Comparison of ENCODE assay signal across 22 cellular contexts in the genomic region with DNA sequence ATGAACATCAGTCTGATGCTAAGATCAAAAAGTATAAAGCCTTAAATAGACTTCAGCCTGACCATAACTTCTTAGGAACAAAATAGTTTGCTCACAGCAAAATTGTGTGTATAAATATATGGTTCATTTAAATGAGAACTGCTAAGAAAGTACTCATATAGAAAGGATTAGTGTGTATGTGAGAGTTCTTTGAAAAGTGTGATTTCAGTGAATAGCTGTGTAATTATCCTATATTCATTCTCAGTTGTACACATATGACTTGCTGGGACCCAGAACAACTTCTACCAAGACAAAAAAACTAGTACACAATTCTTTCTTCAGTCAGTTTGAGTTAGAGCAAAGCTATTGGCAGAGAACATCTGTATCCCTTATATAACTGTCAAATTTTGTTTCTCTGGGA. TPM values are rescaled to one million over a fixed set of nuclear protein-coding genes. Genes with fewer than 3 reads are reported as not detected.
DNase-seq lines count a peak whose midpoint lies in the region; ATAC-seq, FAIRE-seq and TF ChIP-seq lines count a peak whose summit lies in the region.
"Had no signal": no experiment of that assay in that cellular context is flagged by ENCODE, and none has a peak within 500 bp of the region (broad histone marks: within the 10 kb centered on the region; RNA-seq: fewer than 3 reads in every experiment).

No MANE protein-coding gene starts in this region.

- in situ Hi-C loops in HepG2 (cut with HindIII; ENCODE audit: extremely low pct_ligation_motif_present, low pct_unique_long_range_greater_than_20kb): no loop called here

- H3K27me3 Mint-ChIP-seq in activated T-helper 17 cell treated with anti-CD3 and anti-CD28 coated beads, Interleukin-2, amount 50 U/mL, for 72 hours: no peaks in the 10 kb centered on the region
- H3K27me3 Mint-ChIP-seq: CD4-positive, alpha-beta T cell had no signal

- H3K27ac Mint-ChIP-seq in activated T-helper 17 cell treated with anti-CD3 and anti-CD28 coated beads, Interleukin-2, amount 50 U/mL, for 72 hours: no peak overlapping the region
- no peak overlapping the region for H3K27ac Mint-ChIP-seq in stimulated activated effector memory CD8-positive, alpha-beta T cell treated with anti-CD3 and anti-CD28 coated beads, Interleukin-12 subunit alpha, Interleukin-12 subunit beta, amount 100 ng/mL, for 72 hours
- H3K27ac Mint-ChIP-seq: CD14-positive monocyte; CD4-positive, alpha-beta T cell had no signal

- H3K36me3 Mint-ChIP-seq in activated T-helper 17 cell treated with anti-CD3 and anti-CD28 coated beads, Interleukin-2, amount 50 U/mL, for 72 hours (ENCODE audit: low read depth): no peaks in the 10 kb centered on the region
- peaks cover 11% of the 10 kb centered on the region for H3K36me3 Mint-ChIP-seq in stimulated activated effector memory CD8-positive, alpha-beta T cell treated with anti-CD3 and anti-CD28 coated beads, Interleukin-12 subunit alpha, Interleukin-12 subunit beta, amount 100 ng/mL, for 72 hours
- H3K36me3 Mint-ChIP-seq: CD14-positive monocyte had no signal

- H3K27ac ChIP-seq in HepG2 (ENCODE audit: extremely low read length, insufficient read depth, low read length): peak overlapping the region; percentile 9
- H3K27ac ChIP-seq in right lobe of liver: no peak overlapping the region
- H3K27ac ChIP-seq: BLaER1 treated with 17β-estradiol and CSF1 and Interleukin-3, amounts not matched to agents 10 nM and 100 nM; GM23248 had no signal

- no peaks in the 10 kb centered on the region for H3K79me2 ChIP-seq in HepG2 (ENCODE audit: insufficient read depth, low read length)

- H3K4me2 ChIP-seq in HepG2 (ENCODE audit: low read depth, low read length): no peak overlapping the region
- H3K4me2 ChIP-seq: BLaER1 treated with 17β-estradiol and CSF1 and Interleukin-3, amounts not matched to agents 10 nM and 100 nM had no signal

- no peak for TF ChIP-seq CTCF in HepG2 (CRISPR knock-in tag; IDR thresholded peaks at IDR 0.05)
- TF ChIP-seq CTCF in right lobe of liver (IDR thresholded peaks at IDR 0.05): no peak

- H3K27me3 ChIP-seq in HepG2 (ENCODE audit: control insufficient read depth in 1 of 2, insufficient read depth in 2 of 2, low read length in 2 of 2) (no peaks in the 10 kb centered on the region), right lobe of liver (no peaks in the 10 kb centered on the region)
- H3K27me3 ChIP-seq: BE2C; BLaER1 treated with 17β-estradiol and CSF1 and Interleukin-3, amounts not matched to agents 10 nM and 100 nM had no signal

- H3K9me3 ChIP-seq in HepG2 (ENCODE audit: low read length) (no peaks in the 10 kb centered on the region), right lobe of liver (no peaks in the 10 kb centered on the region)
- H3K9me3 ChIP-seq: BE2C had no signal

- no peak overlapping the region for H2AFZ ChIP-seq in HepG2 (ENCODE audit: low read length)
- H2AFZ ChIP-seq: GM23248 had no signal

- H3K4me3 Mint-ChIP-seq in activated T-helper 17 cell treated with anti-CD3 and anti-CD28 coated beads, Interleukin-2, amount 50 U/mL, for 72 hours: no peak overlapping the region
- no peak overlapping the region for H3K4me3 Mint-ChIP-seq in stimulated activated effector memory CD8-positive, alpha-beta T cell treated with anti-CD3 and anti-CD28 coated beads, Interleukin-12 subunit alpha, Interleukin-12 subunit beta, amount 100 ng/mL, for 72 hours
- H3K4me3 Mint-ChIP-seq: CD14-positive monocyte; CD4-positive, alpha-beta T cell had no signal

- intact Hi-C loops in HepG2 (cut with micrococcal nuclease; ENCODE audit: unreplicated experiment): no loop called here
- intact Hi-C loops in right lobe of liver (cut with DNase I): no loop called here

- H3K4me1 Mint-ChIP-seq in activated T-helper 17 cell treated with anti-CD3 and anti-CD28 coated beads, Interleukin-2, amount 50 U/mL, for 72 hours: no peaks in the 10 kb centered on the region
- H3K4me1 Mint-ChIP-seq in stimulated activated effector memory CD8-positive, alpha-beta T cell treated with anti-CD3 and anti-CD28 coated beads, Interleukin-12 subunit alpha, Interleukin-12 subunit beta, amount 100 ng/mL, for 72 hours: no peaks in the 10 kb centered on the region
- H3K4me1 Mint-ChIP-seq: CD14-positive monocyte had no signal

- no peak for TF ChIP-seq EP300 in HepG2 (IDR thresholded peaks at IDR 0.05; ENCODE audit: low read depth in 2 of 2, low read length in 2 of 2)
- TF ChIP-seq EP300 in HepG2 (CRISPR knock-in tag; IDR thresholded peaks at IDR 0.05; ENCODE audit: borderline replicate concordance): no peak

- H3K36me3 ChIP-seq in HepG2 (replicated peaks in 1 of 2; ENCODE audit: control insufficient read depth in 1 of 2, insufficient read depth in 2 of 2, low read length in 2 of 2) (peaks cover 0 to 5% of the 10 kb centered on the region in 2 experiments; a peak in 1 of 5 replicates), right lobe of liver (peaks cover 0 to 7% (median 0%) of the 10 kb centered on the region in 4 donors)
- H3K36me3 ChIP-seq: BE2C had no signal

- no peak for ATAC-seq in HepG2
- no peak for ATAC-seq in right lobe of liver
- ATAC-seq in activated T-helper 17 cell treated with anti-CD3 and anti-CD28 coated beads, Interleukin-2, amount 50 U/mL, for 72 hours (replicated peaks): peak; percentile 42
- peak; percentile 51 for ATAC-seq in stimulated activated effector memory CD8-positive, alpha-beta T cell treated with anti-CD3 and anti-CD28 coated beads, Interleukin-12 subunit alpha, Interleukin-12 subunit beta, amount 100 ng/mL, for 72 hours
- no peak for ATAC-seq in HG02885 (IDR thresholded peaks at IDR 0.05; ENCODE audit: poor library complexity, unreplicated experiment)
- ATAC-seq: GM12878 had no signal

- no peaks in the 10 kb centered on the region for H3K9me3 Mint-ChIP-seq in activated T-helper 17 cell treated with anti-CD3 and anti-CD28 coated beads, Interleukin-2, amount 50 U/mL, for 72 hours
- H3K9me3 Mint-ChIP-seq in stimulated activated effector memory CD8-positive, alpha-beta T cell treated with anti-CD3 and anti-CD28 coated beads, Interleukin-12 subunit alpha, Interleukin-12 subunit beta, amount 100 ng/mL, for 72 hours: no peaks in the 10 kb centered on the region
- H3K9me3 Mint-ChIP-seq: CD14-positive monocyte; CD4-positive, alpha-beta T cell had no signal

- POLR2A ChIA-PET in HepG2 (lab: Yijun Ruan, JAX): interaction anchor here (1.3 kb wide), 1 partner anchor 21 kb away, joined by 3 read pairs; no protein-coding TSS in a partner anchor

- no peak for TF ChIP-seq POLR2A in HepG2 (IDR thresholded peaks at IDR 0.05; ENCODE audit: insufficient read depth in 1 of 2, low read depth in 2 of 2, low read length in 2 of 2)
- TF ChIP-seq POLR2A in right lobe of liver (IDR thresholded peaks at IDR 0.05): no peak

- H4K20me1 ChIP-seq in HepG2 (ENCODE audit: insufficient read depth, low read length): no peaks in the 10 kb centered on the region
- H4K20me1 ChIP-seq: BLaER1 treated with 17β-estradiol and CSF1 and Interleukin-3, amounts not matched to agents 10 nM and 100 nM had no signal

- no peak overlapping the region for H3K4me3 ChIP-seq in HepG2 (replicated peaks in 1 of 3; ENCODE audit: insufficient read depth in 1 of 3, low read depth in 2 of 3, low read length in 3 of 3)
- H3K4me3 ChIP-seq in right lobe of liver: no peak overlapping the region
- H3K4me3 ChIP-seq: BLaER1 treated with 17β-estradiol and CSF1 and Interleukin-3, amounts not matched to agents 10 nM and 100 nM; GM12878; GM23248 had no signal

- H3K4me1 ChIP-seq in HepG2 (ENCODE audit: insufficient read depth, low read length) (peaks cover 37% of the 10 kb centered on the region), right lobe of liver (no peaks in the 10 kb centered on the region)
- H3K4me1 ChIP-seq: BE2C; BLaER1 treated with 17β-estradiol and CSF1 and Interleukin-3, amounts not matched to agents 10 nM and 100 nM had no signal

- CTCF ChIA-PET in HepG2 (lab: Yijun Ruan, JAX; ENCODE audit: low intra/inter-chr PET ratio, low total read pairs): no interaction called here

- H3K9ac ChIP-seq in HepG2 (ENCODE audit: insufficient read depth, low read depth, low read length): no peak overlapping the region
- H3K9ac ChIP-seq: BLaER1 treated with 17β-estradiol and CSF1 and Interleukin-3, amounts not matched to agents 10 nM and 100 nM; GM23248 had no signal

- no peak for DNase-seq in HepG2 (ENCODE audit: low spot score)
- no peak for DNase-seq in right lobe of liver
- DNase-seq in stimulated activated effector memory CD8-positive, alpha-beta T cell treated with anti-CD3 and anti-CD28 coated beads, Interleukin-12 subunit alpha, Interleukin-12 subunit beta, amount 100 ng/mL, for 72 hours (ENCODE audit: low spot score in 2 of 2): no peak
- DNase-seq in AG08396 (ENCODE audit: low spot score): no peak
- DNase-seq: AML-193; BE2C; Calu3; CD4-positive, alpha-beta T cell; COR-L47; DMS53; DND-41; GM23248; H7; HCEC 1CT had no signal

- TF ChIP-seq RAD21 in HepG2 (CRISPR knock-in tag; IDR thresholded peaks at IDR 0.05): no peak

- no TSS peak for BruUV-seq in HepG2 (replicated peaks; lab: Mats Ljungman, UMichigan)

- FAIRE-seq in HepG2 (lab: Jason Lieb, UNC): no peak
- FAIRE-seq: GM12878, GM19239, H1 had no signal

RNA-seq across cellular contexts. Expression of a gene that starts 7.2 kb away (rescaled TPM):
- 3.3 and 4.5 TPM in 2 replicates for total RNA-seq in HepG2 (2016; rRNA removed; fragmentation: Illumina TruSeq; extraction: Trizol)
- total RNA-seq in HepG2 (2016; cell fraction: cytosol; rRNA removed; fragmentation: Illumina TruSeq; extraction: Trizol; ENCODE audit: low read depth): 0.71 and 0.88 TPM in 2 replicates
- total RNA-seq in HepG2 (2016; cell fraction: insoluble cytoplasmic fraction; rRNA removed; fragmentation: Illumina TruSeq; extraction: Trizol): 3.7 and 4.8 TPM in 2 replicates
- total RNA-seq in HepG2 (2016; cell fraction: membrane; rRNA removed; fragmentation: Illumina TruSeq; extraction: Trizol): 1.5 and 2.2 TPM in 2 replicates
- 4.6 and 8.1 TPM in 2 replicates for total RNA-seq in HepG2 (2016; cell fraction: nucleus; rRNA removed; fragmentation: Illumina TruSeq; extraction: Trizol)
- 1.7 and 1.8 TPM in 2 replicates for polyA plus RNA-seq in HepG2 (2011; rRNA removed)
- polyA plus RNA-seq in HepG2 (2011; cell fraction: cytosol; rRNA removed): 1.4 and 2.0 TPM in 2 replicates
- 3.7 and 5.4 TPM in 2 replicates for polyA plus RNA-seq in HepG2 (2011; cell fraction: nucleus; rRNA removed)
- polyA plus RNA-seq in HepG2 (2012): 2.6 and 2.8 TPM in 2 replicates
- 0.44 and 0.62 TPM in 2 replicates for polyA plus RNA-seq in HepG2 (2016; cell fraction: cytosol; fragmentation: Illumina TruSeq; extraction: Trizol; ENCODE audit: low read depth)
- 3.4 and 4.2 TPM in 2 replicates for polyA plus RNA-seq in HepG2 (2016; cell fraction: insoluble cytoplasmic fraction; fragmentation: Illumina TruSeq; extraction: Trizol; ENCODE audit: low read depth)
- 1.0 and 1.2 TPM in 2 replicates for polyA plus RNA-seq in HepG2 (2016; cell fraction: membrane; fragmentation: Illumina TruSeq; extraction: Trizol; ENCODE audit: low read depth)
- 12.1 and 12.6 TPM in 2 replicates for polyA plus RNA-seq in HepG2 (2016; cell fraction: nucleus; fragmentation: Illumina TruSeq; extraction: Trizol; ENCODE audit: insufficient read depth, low read depth)
- polyA minus RNA-seq in HepG2 (2011; rRNA and poly(A)+ RNA removed; ENCODE audit: low replicate concordance): 1.4 TPM in 1 of 2 replicates, not detected in the other
- polyA minus RNA-seq in HepG2 (2011; cell fraction: cytosol; rRNA and poly(A)+ RNA removed): 1.4 and 2.7 TPM in 2 replicates
- polyA minus RNA-seq in HepG2 (2011; cell fraction: nucleus; rRNA and poly(A)+ RNA removed): 6.2 and 8.1 TPM in 2 replicates
- total RNA-seq in right lobe of liver: 1 to 10 TPM; 1.7 to 3.5 (median 2.3) TPM
- total RNA-seq in activated T-helper 17 cell treated with anti-CD3 and anti-CD28 coated beads, Interleukin-2, amount 50 U/mL, for 72 hours: 1 to 10 TPM; 1.8 to 4.0 TPM

RNA-seq across cellular contexts. Expression of a gene that starts 23.0 kb away (rescaled TPM):
- total RNA-seq in HepG2 (2016; rRNA removed; fragmentation: Illumina TruSeq; extraction: Trizol) (0.27 and 0.31 TPM in 2 replicates), right lobe of liver (1 to 10 TPM in 1 of 6 experiments, under 1 TPM in 5; 0.22 to 3.7 (median 0.30) TPM)
- total RNA-seq in HepG2 (2016; cell fraction: cytosol; rRNA removed; fragmentation: Illumina TruSeq; extraction: Trizol; ENCODE audit: low read depth): 0.91 and 0.97 TPM in 2 replicates
- total RNA-seq in HepG2 (2016; cell fraction: insoluble cytoplasmic fraction; rRNA removed; fragmentation: Illumina TruSeq; extraction: Trizol): 0.12 and 0.35 TPM in 2 replicates
- 0.46 and 0.55 TPM in 2 replicates for total RNA-seq in HepG2 (2016; cell fraction: membrane; rRNA removed; fragmentation: Illumina TruSeq; extraction: Trizol)
- 0.22 and 0.69 TPM in 2 replicates for total RNA-seq in HepG2 (2016; cell fraction: nucleus; rRNA removed; fragmentation: Illumina TruSeq; extraction: Trizol)
- 0.07 TPM in 1 of 2 replicates, not detected in the other for polyA plus RNA-seq in HepG2 (2011; rRNA removed)
- polyA plus RNA-seq in HepG2 (2011; cell fraction: cytosol; rRNA removed): 0.01 and 0.03 TPM in 2 replicates
- polyA plus RNA-seq in HepG2 (2011; cell fraction: nucleus; rRNA removed): 0.13 and 0.21 TPM in 2 replicates
- 0.09 and 0.16 TPM in 2 replicates for polyA plus RNA-seq in HepG2 (2012)
- 0.11 TPM in 1 of 2 replicates, not detected in the other for polyA plus RNA-seq in HepG2 (2016; cell fraction: cytosol; fragmentation: Illumina TruSeq; extraction: Trizol; ENCODE audit: low read depth)
- polyA plus RNA-seq in HepG2 (2016; cell fraction: insoluble cytoplasmic fraction; fragmentation: Illumina TruSeq; extraction: Trizol; ENCODE audit: low read depth): 0.21 and 1.2 TPM in 2 replicates
- 0.07 and 0.10 TPM in 2 replicates for polyA plus RNA-seq in HepG2 (2016; cell fraction: membrane; fragmentation: Illumina TruSeq; extraction: Trizol; ENCODE audit: low read depth)
- polyA plus RNA-seq in HepG2 (2016; cell fraction: nucleus; fragmentation: Illumina TruSeq; extraction: Trizol; ENCODE audit: insufficient read depth, low read depth): 1.3 and 1.4 TPM in 2 replicates
- polyA minus RNA-seq in HepG2 (2011; rRNA and poly(A)+ RNA removed; ENCODE audit: low replicate concordance): not detected in 2 replicates
- polyA minus RNA-seq in HepG2 (2011; cell fraction: cytosol; rRNA and poly(A)+ RNA removed): not detected in 2 replicates
- polyA minus RNA-seq in HepG2 (2011; cell fraction: nucleus; rRNA and poly(A)+ RNA removed): 0.26 TPM in 1 of 2 replicates, not detected in the other
- total RNA-seq in activated T-helper 17 cell treated with anti-CD3 and anti-CD28 coated beads, Interleukin-2, amount 50 U/mL, for 72 hours: not detected
- total RNA-seq: A172; CD4-positive, alpha-beta T cell; H1; H7 had no signal
- polyA plus RNA-seq: CD14-positive monocyte, H1 had no signal

Comparison
In these comparisons a context has a peak if more than half of its experiments do, and no peak if none do; other contexts are left out.
1. ATAC-seq: peak in activated T-helper 17 cell treated with anti-CD3 and anti-CD28 coated beads, Interleukin-2, amount 50 U/mL, for 72 hours (single experiment) and stimulated activated effector memory CD8-positive, alpha-beta T cell treated with anti-CD3 and anti-CD28 coated beads, Interleukin-12 subunit alpha, Interleukin-12 subunit beta, amount 100 ng/mL, for 72 hours (single experiment); none in HepG2 (single experiment), right lobe of liver (0 of 4) and HG02885 (single experiment).